In the genomic region with DNA sequence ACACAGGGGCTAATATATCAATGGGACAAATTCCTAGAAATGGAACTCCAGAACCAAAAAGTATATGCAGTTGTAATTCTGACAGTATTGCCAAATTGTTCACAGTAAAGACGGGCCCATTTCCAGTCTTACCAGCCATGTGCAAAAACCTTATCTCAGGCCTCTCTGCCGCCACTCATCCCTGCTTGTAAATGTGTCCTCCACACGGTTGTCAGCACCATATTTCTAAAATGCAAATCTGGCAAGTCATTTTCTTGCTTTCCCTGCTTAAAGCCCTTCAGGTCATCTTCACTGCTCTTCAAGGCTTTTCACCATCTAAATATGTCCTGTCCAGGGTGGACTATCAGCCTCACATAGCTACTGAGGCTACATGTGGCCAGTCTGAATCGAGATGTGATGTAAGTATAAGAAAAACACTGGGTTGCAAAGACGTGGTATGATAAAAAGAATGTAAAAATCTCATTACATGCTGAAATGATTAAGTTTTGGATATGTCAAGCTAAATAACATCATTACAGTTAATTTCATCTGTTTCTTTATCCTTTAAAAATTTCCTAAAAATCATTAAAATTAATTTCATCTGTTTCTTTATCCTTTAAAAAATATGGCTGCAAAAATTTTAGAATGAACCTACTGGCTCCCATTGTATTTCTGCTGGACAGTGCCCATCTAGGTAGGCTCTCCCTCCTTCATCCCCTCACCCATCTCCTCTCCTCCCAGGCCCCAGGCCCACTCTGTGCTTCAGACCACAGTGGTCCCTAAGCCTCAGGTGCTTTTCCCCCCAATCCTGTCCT, we compare ENCODE assay signal across 9 cellular contexts. TPM values are rescaled to one million over a fixed set of nuclear protein-coding genes. Genes with fewer than 3 reads are reported as not detected.
A peak's percentile ranks its signal among the peaks of the same experiment; 100 is the strongest.
DNase-seq lines count a peak whose midpoint lies in the region; ATAC-seq, FAIRE-seq and TF ChIP-seq lines count a peak whose summit lies in the region.
"Had no signal": no experiment of that assay in that cellular context is flagged by ENCODE, and none has a peak within 500 bp of the region (broad histone marks: within the 10 kb centered on the region; RNA-seq: fewer than 3 reads in every experiment).

No MANE protein-coding gene starts in this region.

- peak overlapping the region; percentile 94 for H3K4me2 ChIP-seq in astrocyte (ENCODE audit: low read length)

- H3K9me3 ChIP-seq in astrocyte (ENCODE audit: insufficient read depth, low read depth, low read length): no peaks in the 10 kb centered on the region

- peaks cover 8% of the 10 kb centered on the region for H3K36me3 ChIP-seq in astrocyte (ENCODE audit: insufficient read depth, low read length)

- intact Hi-C loops in lower leg skin (cut with DNase I; ENCODE audit: low total_unique reads): no loop called here

- FAIRE-seq in astrocyte (lab: Jason Lieb, UNC): no peak
- FAIRE-seq: HTR-8/SVneo had no signal

- TF ChIP-seq POLR2A in lower leg skin (IDR thresholded peaks at IDR 0.05): no peak

- no peaks in the 10 kb centered on the region for H3K27me3 ChIP-seq in astrocyte (ENCODE audit: insufficient read depth, low read length)

- H3K27ac Mint-ChIP-seq in astrocyte (ENCODE audit: unreplicated experiment) (peak overlapping the region; percentile 98), type B pancreatic cell (peak overlapping the region; percentile 80)

- no peak overlapping the region for H3K27ac ChIP-seq in astrocyte (ENCODE audit: low read depth, low read length)

- no peaks in the 10 kb centered on the region for H3K27me3 Mint-ChIP-seq in activated T-cell treated with anti-CD3 and anti-CD28 coated beads, Interleukin-2, amount 50 U/mL, for 4 hours (ENCODE audit: low read depth)
- no peaks in the 10 kb centered on the region for H3K27me3 Mint-ChIP-seq in astrocyte (ENCODE audit: low read depth, unreplicated experiment)
- peaks cover 4% of the 10 kb centered on the region for H3K27me3 Mint-ChIP-seq in type B pancreatic cell

- H4K20me1 ChIP-seq in astrocyte (ENCODE audit: insufficient read depth, low read length): no peaks in the 10 kb centered on the region

- no peaks in the 10 kb centered on the region for H3K9me3 Mint-ChIP-seq in activated T-cell treated with anti-CD3 and anti-CD28 coated beads, Interleukin-2, amount 50 U/mL, for 4 hours
- H3K9me3 Mint-ChIP-seq in astrocyte (ENCODE audit: unreplicated experiment): no peaks in the 10 kb centered on the region
- no peaks in the 10 kb centered on the region for H3K9me3 Mint-ChIP-seq in type B pancreatic cell

- no peak for ATAC-seq in activated T-cell treated with anti-CD3 and anti-CD28 coated beads, Interleukin-2, amount 50 U/mL, for 4 hours
- ATAC-seq in GM18498 (IDR thresholded peaks at IDR 0.05; ENCODE audit: unreplicated experiment): no peak

- H3K4me1 Mint-ChIP-seq in activated T-cell treated with anti-CD3 and anti-CD28 coated beads, Interleukin-2, amount 50 U/mL, for 4 hours (ENCODE audit: low read depth): peaks cover 63% of the 10 kb centered on the region
- peaks cover 35% of the 10 kb centered on the region for H3K4me1 Mint-ChIP-seq in astrocyte (ENCODE audit: low read depth, unreplicated experiment)
- H3K4me1 Mint-ChIP-seq in type B pancreatic cell (ENCODE audit: unreplicated experiment): peaks cover 10% of the 10 kb centered on the region

- H3K36me3 Mint-ChIP-seq in activated T-cell treated with anti-CD3 and anti-CD28 coated beads, Interleukin-2, amount 50 U/mL, for 4 hours (ENCODE audit: insufficient read depth): peaks cover 31% of the 10 kb centered on the region
- H3K36me3 Mint-ChIP-seq in astrocyte (ENCODE audit: low read depth, unreplicated experiment) (peaks cover 30% of the 10 kb centered on the region), type B pancreatic cell (peaks cover 4% of the 10 kb centered on the region)

- TF ChIP-seq CTCF in astrocyte (IDR thresholded peaks at IDR 0.05; ENCODE audit: insufficient read depth, low read depth, low read length): no peak
- no peak for TF ChIP-seq CTCF in lower leg skin (IDR thresholded peaks at IDR 0.05)
- TF ChIP-seq CTCF in type B pancreatic cell (conservative IDR thresholded peaks at IDR 0.05): no peak

- H3K4me3 ChIP-seq in astrocyte (ENCODE audit: insufficient read depth, low read depth, low read length) (peak overlapping the region; percentile 79), lower leg skin (ENCODE audit: low read depth, poor library complexity, severe bottlenecking) (peak overlapping the region; percentile 79)

- H3K9ac ChIP-seq in astrocyte (ENCODE audit: low read length): peak overlapping the region; percentile 89

- peak overlapping the region; percentile 93 for H2AFZ ChIP-seq in astrocyte (ENCODE audit: low read depth, low read length)

- H3K4me3 Mint-ChIP-seq in activated T-cell treated with anti-CD3 and anti-CD28 coated beads, Interleukin-2, amount 50 U/mL, for 4 hours: peak overlapping the region; percentile 89
- H3K4me3 Mint-ChIP-seq in astrocyte (ENCODE audit: unreplicated experiment) (peak overlapping the region; percentile 95), type B pancreatic cell (peak overlapping the region; percentile 86)

- peaks cover 5% of the 10 kb centered on the region for H3K4me1 ChIP-seq in astrocyte (ENCODE audit: insufficient read depth, low read length)

- WGBS in lower leg skin, 2 donors: 40 to 49% methylated on average over 5 of the region's 5 CpGs

- peaks cover 6% of the 10 kb centered on the region for H3K79me2 ChIP-seq in astrocyte (ENCODE audit: insufficient read depth, low read length)

- DNase-seq in activated T-cell treated with anti-CD3 and anti-CD28 coated beads, Interleukin-2, amount 50 U/mL, for 4 hours: no peak
- DNase-seq in activated T-cell treated with anti-CD3 and anti-CD28 coated beads, Interleukin-2, amount 50 U/mL, for 1 hour: no peak
- no peak for DNase-seq in astrocyte (ENCODE audit: low read depth)
- no peak for DNase-seq in lower leg skin (ENCODE audit: low spot score in 2 of 2)
- DNase-seq in type B pancreatic cell (ENCODE audit: extremely low spot score, unreplicated experiment): no peak
- no peak for DNase-seq in stimulated activated CD4-positive, alpha-beta T cell treated with anti-CD3 and anti-CD28 coated beads, Interleukin-4, amount 100 ng/mL, for 4 hours
- no peak for DNase-seq in stimulated activated CD4-positive, alpha-beta T cell treated with anti-CD3 and anti-CD28 coated beads, Interleukin-2, amount 100 ng/mL, for 24 hours

RNA-seq across cellular contexts. Expression of a gene that starts 1.0 kb away (rescaled TPM):
- 10 to 100 TPM; 18.2 to 30.9 (median 20.3) TPM for total RNA-seq in activated T-cell treated with anti-CD3 and anti-CD28 coated beads, Interleukin-2, amount 50 U/mL, for 4 hours
- total RNA-seq in astrocyte: 74.1 and 86.0 TPM in 2 replicates
- total RNA-seq in lower leg skin: 10 to 100 TPM in 1 of 4 donors, 1 to 10 TPM in 3; 4.9 to 10.1 (median 7.3) TPM
- total RNA-seq in type B pancreatic cell (ENCODE audit: low replicate concordance): 11.1 and 23.0 TPM in 2 replicates

RNA-seq across cellular contexts. Expression of a gene that starts 1.0 kb away (rescaled TPM):
- 10 to 100 TPM; 21.6 to 36.5 (median 25.2) TPM for total RNA-seq in activated T-cell treated with anti-CD3 and anti-CD28 coated beads, Interleukin-2, amount 50 U/mL, for 4 hours
- total RNA-seq in astrocyte (81.2 and 86.3 TPM in 2 replicates), lower leg skin (10 to 100 TPM in 1 of 4 donors, 1 to 10 TPM in 3; 7.8 to 14.2 (median 9.4) TPM), type B pancreatic cell (ENCODE audit: low replicate concordance) (17.3 and 34.9 TPM in 2 replicates)

RNA-seq across cellular contexts. Expression of a gene that starts 14.3 kb away (rescaled TPM):
- total RNA-seq in activated T-cell treated with anti-CD3 and anti-CD28 coated beads, Interleukin-2, amount 50 U/mL, for 4 hours: 1 to 10 TPM; 2.5 to 6.4 (median 2.7) TPM
- 0.09 and 0.22 TPM in 2 replicates for total RNA-seq in astrocyte
- under 1 TPM in 3 of 4 donors, not detected in 1; 0.29 to 0.71 (median 0.38) TPM for total RNA-seq in lower leg skin
- 0.26 and 0.29 TPM in 2 replicates for total RNA-seq in type B pancreatic cell (ENCODE audit: low replicate concordance)

RNA-seq across cellular contexts. Expression of a gene that starts 48.4 kb away (rescaled TPM):
- total RNA-seq in activated T-cell treated with anti-CD3 and anti-CD28 coated beads, Interleukin-2, amount 50 U/mL, for 4 hours: 10 to 100 TPM; 56.4 to 61.2 (median 61.2) TPM
- total RNA-seq in astrocyte: 160 and 165 TPM in 2 replicates
- total RNA-seq in lower leg skin: 10 to 100 TPM; 21.4 to 41.3 (median 27.6) TPM
- total RNA-seq in type B pancreatic cell (ENCODE audit: low replicate concordance): 63.9 and 67.7 TPM in 2 replicates
